In the genomic region with DNA sequence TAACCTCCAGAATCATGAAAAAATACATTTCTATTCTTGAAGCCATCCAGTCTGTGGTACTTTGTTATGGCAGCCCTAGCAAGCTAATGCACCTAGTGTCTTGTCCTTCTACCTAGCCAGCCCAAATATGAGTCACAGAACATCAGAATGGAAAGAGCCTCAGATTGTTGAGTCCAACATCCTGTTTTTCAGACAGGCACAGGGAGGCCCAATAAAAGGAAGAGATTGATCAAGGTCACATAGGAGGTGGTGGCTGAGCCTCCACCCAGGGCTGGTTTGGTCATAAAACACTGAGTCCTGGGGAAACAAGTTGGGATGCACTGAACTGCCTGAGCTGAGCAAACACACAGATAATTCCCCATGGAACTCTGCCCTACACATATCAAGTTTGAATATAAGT, we compare ENCODE assay signal across 20 cellular contexts.
"Had no signal": no experiment of that assay in that cellular context is flagged by ENCODE, and none has a peak within 500 bp of the region (broad histone marks: within the 10 kb centered on the region; RNA-seq: fewer than 3 reads in every experiment).

No MANE protein-coding gene starts in this region.

- H3K36me3 ChIP-seq: lower lobe of right lung, neural progenitor cell, thyroid gland, WERI-Rb-1 had no signal

- H3K4me3 Mint-ChIP-seq: activated CD8-positive, alpha-beta memory T cell treated with anti-CD3 and anti-CD28 coated beads, Interleukin-2, amount 10 ng/mL, durations not matched to agents 7 days and 5 days; activated naive CD8-positive, alpha-beta T cell treated with anti-CD3 and anti-CD28 coated beads for 36 hours; endodermal cell; neural progenitor cell had no signal

- H3K4me1 Mint-ChIP-seq: activated CD8-positive, alpha-beta memory T cell treated with anti-CD3 and anti-CD28 coated beads, Interleukin-2, amount 10 ng/mL, durations not matched to agents 7 days and 5 days had no signal

- H3K27me3 ChIP-seq: neural progenitor cell, thyroid gland had no signal

- H3K36me3 Mint-ChIP-seq: activated CD8-positive, alpha-beta memory T cell treated with anti-CD3 and anti-CD28 coated beads, Interleukin-2, amount 10 ng/mL, durations not matched to agents 7 days and 5 days; activated naive CD8-positive, alpha-beta T cell treated with anti-CD3 and anti-CD28 coated beads for 36 hours; neural progenitor cell had no signal

- ATAC-seq: activated CD8-positive, alpha-beta memory T cell treated with anti-CD3 and anti-CD28 coated beads, Interleukin-2, amount 10 ng/mL, durations not matched to agents 7 days and 5 days; left cardiac atrium; lower lobe of right lung had no signal

- H3K27ac Mint-ChIP-seq: activated CD8-positive, alpha-beta memory T cell treated with anti-CD3 and anti-CD28 coated beads, Interleukin-2, amount 10 ng/mL, durations not matched to agents 7 days and 5 days; activated naive CD8-positive, alpha-beta T cell treated with anti-CD3 and anti-CD28 coated beads for 36 hours; endodermal cell; neural progenitor cell; progenitor cell of endocrine pancreas had no signal

- DNase-seq: activated CD4-positive, alpha-beta T cell treated with anti-CD3 and anti-CD28 coated beads for 1 hour; activated CD4-positive, alpha-beta T cell treated with anti-CD3 and anti-CD28 coated beads, Interleukin-2, amount 50 U/mL, for 4 hours; activated CD8-positive, alpha-beta memory T cell treated with anti-CD3 and anti-CD28 coated beads, Interleukin-2, amount 10 ng/mL, durations not matched to agents 7 days and 5 days; activated naive CD4-positive, alpha-beta T cell; activated naive CD8-positive, alpha-beta T cell treated with anti-CD3 and anti-CD28 coated beads for 36 hours; amniotic stem cell; endodermal cell; erythroblast; left cardiac atrium; lower lobe of right lung; stimulated activated CD4-positive, alpha-beta T cell treated with anti-CD3 and anti-CD28 coated beads, Interleukin-12 subunit alpha, Interleukin-12 subunit beta, amount 100 ng/mL, for 4 hours; stimulated activated CD4-positive, alpha-beta T cell treated with anti-CD3 and anti-CD28 coated beads, Interleukin-1b, Interleukin-23, amount 100 ng/mL, for 48 hours; stimulated activated CD8-positive, alpha-beta memory T cell treated with anti-CD3 and anti-CD28 coated beads, Interleukin-4, amount 100 ng/mL, for 48 hours; stimulated activated naive CD4-positive, alpha-beta T cell treated with Interleukin-2 at 50 U/mL for 16 hours; SW 1271; T-helper 2 cell; thyroid gland; WERI-Rb-1 had no signal

- H3K4me3 ChIP-seq: lower lobe of right lung, neural progenitor cell, thyroid gland had no signal

- H3K27me3 Mint-ChIP-seq: progenitor cell of endocrine pancreas had no signal
